In genomic region chr11:73426184-73426845, GRCh38 we compare ENCODE assay signal across 2 cellular contexts.
TF ChIP-seq lines count a peak whose summit lies in the region.

No MANE protein-coding gene starts in this region.

TF ChIP-seq in HEK293, 187 proteins besides CTCF, POLR2A, EP300 and RAD21:
- TF ChIP-seq ZNF510 (tag by site-specific recombination; IDR thresholded peaks at IDR 0.05; ENCODE audit: insufficient replicate concordance) (no peak), GFI1B (tag by site-specific recombination; IDR thresholded peaks at IDR 0.05) (no peak), ZNF266 (tag by site-specific recombination; IDR thresholded peaks at IDR 0.05; ENCODE audit: low read depth) (no peak), PATZ1 (tag by site-specific recombination; IDR thresholded peaks at IDR 0.05) (no peak), REPIN1 (tag by site-specific recombination; IDR thresholded peaks at IDR 0.05; ENCODE audit: low read depth) (no peak)
- TF ChIP-seq, protein P1, sequence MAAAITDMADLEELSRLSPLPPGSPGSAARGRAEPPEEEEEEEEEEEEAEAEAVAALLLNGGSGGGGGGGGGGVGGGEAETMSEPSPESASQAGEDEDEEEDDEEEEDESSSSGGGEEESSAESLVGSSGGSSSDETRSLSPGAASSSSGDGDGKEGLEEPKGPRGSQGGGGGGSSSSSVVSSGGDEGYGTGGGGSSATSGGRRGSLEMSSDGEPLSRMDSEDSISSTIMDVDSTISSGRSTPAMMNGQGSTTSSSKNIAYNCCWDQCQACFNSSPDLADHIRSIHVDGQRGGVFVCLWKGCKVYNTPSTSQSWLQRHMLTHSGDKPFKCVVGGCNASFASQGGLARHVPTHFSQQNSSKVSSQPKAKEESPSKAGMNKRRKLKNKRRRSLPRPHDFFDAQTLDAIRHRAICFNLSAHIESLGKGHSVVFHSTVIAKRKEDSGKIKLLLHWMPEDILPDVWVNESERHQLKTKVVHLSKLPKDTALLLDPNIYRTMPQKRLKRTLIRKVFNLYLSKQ (tag by site-specific recombination; IDR thresholded peaks at IDR 0.05; ENCODE audit: borderline replicate concordance): no peak
- TF ChIP-seq, protein P2, sequence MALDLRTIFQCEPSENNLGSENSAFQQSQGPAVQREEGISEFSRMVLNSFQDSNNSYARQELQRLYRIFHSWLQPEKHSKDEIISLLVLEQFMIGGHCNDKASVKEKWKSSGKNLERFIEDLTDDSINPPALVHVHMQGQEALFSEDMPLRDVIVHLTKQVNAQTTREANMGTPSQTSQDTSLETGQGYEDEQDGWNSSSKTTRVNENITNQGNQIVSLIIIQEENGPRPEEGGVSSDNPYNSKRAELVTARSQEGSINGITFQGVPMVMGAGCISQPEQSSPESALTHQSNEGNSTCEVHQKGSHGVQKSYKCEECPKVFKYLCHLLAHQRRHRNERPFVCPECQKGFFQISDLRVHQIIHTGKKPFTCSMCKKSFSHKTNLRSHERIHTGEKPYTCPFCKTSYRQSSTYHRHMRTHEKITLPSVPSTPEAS (tag by site-specific recombination; IDR thresholded peaks at IDR 0.05): peak; percentile 45; the same call in 1 of the 2 replicates
- TF ChIP-seq, protein P3, sequence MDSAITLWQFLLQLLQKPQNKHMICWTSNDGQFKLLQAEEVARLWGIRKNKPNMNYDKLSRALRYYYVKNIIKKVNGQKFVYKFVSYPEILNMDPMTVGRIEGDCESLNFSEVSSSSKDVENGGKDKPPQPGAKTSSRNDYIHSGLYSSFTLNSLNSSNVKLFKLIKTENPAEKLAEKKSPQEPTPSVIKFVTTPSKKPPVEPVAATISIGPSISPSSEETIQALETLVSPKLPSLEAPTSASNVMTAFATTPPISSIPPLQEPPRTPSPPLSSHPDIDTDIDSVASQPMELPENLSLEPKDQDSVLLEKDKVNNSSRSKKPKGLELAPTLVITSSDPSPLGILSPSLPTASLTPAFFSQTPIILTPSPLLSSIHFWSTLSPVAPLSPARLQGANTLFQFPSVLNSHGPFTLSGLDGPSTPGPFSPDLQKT (IDR thresholded peaks at IDR 0.05; ENCODE audit: borderline replicate concordance, low read depth, low read length): no peak

TF ChIP-seq in K562, 482 proteins besides CTCF, POLR2A, EP300 and RAD21:
- TF ChIP-seq DPF2 (IDR thresholded peaks at IDR 0.05) (no peak), NRF1 (conservative IDR thresholded peaks at IDR 0.05 in 1 of 2, IDR thresholded peaks at IDR 0.05 in 1 of 2) (no peak), ESRRA (IDR thresholded peaks at IDR 0.05; ENCODE audit: borderline replicate concordance, low read depth) (0 out of 2 replicates have a peak, but pooled peaks have one; percentile 12), SNIP1 (IDR thresholded peaks at IDR 0.05; ENCODE audit: low read depth) (no peak)
